ENCODE assay signal across 9 cellular contexts in genomic region chr5:169814045-169814444, GRCh38.
"Had no signal": no experiment of that assay in that cellular context is flagged by ENCODE, and none has a peak within 500 bp of the region (broad histone marks: within the 10 kb centered on the region; RNA-seq: fewer than 3 reads in every experiment).

No MANE protein-coding gene starts in this region.

- H3K27ac ChIP-seq: KMS-11 had no signal

- H3K9ac ChIP-seq: KMS-11 had no signal

- DNase-seq: H7, HFFc6, Karpas-422, KBM-7 had no signal

- H3K4me2 ChIP-seq: GM23338, KMS-11 had no signal

- H3K36me3 ChIP-seq: HAP-1 had no signal

- FAIRE-seq: HTR-8/SVneo had no signal

- H3K9me3 ChIP-seq: HAP-1 had no signal

- H2AFZ ChIP-seq: GM23338 had no signal

- H3K4me1 ChIP-seq: HAP-1 had no signal

- ATAC-seq: GM23338, HCT116 had no signal

- H3K4me3 ChIP-seq: GM23338, HAP-1 had no signal
